In genomic region chr9:2015581-2016410, GRCh38 we compare ENCODE assay signal across 8 cellular contexts. TPM values are rescaled to one million over a fixed set of nuclear protein-coding genes. Genes with fewer than 3 reads are reported as not detected.
A peak's percentile ranks its signal among the peaks of the same experiment; 100 is the strongest.
DNase-seq lines count a peak whose midpoint lies in the region; ATAC-seq and TF ChIP-seq lines count a peak whose summit lies in the region.

No MANE protein-coding gene starts in this region.

- no peaks in the 10 kb centered on the region for H3K36me3 ChIP-seq in neutrophil
- H3K36me3 ChIP-seq in thymus (ENCODE audit: control insufficient read depth, insufficient read depth) = no peaks in the 10 kb centered on the region

- ATAC-seq in HG02943 (IDR thresholded peaks at IDR 0.05; ENCODE audit: low read depth, unreplicated experiment) = peak; percentile 4
- no peak for ATAC-seq in GM21576 (IDR thresholded peaks at IDR 0.05; ENCODE audit: unreplicated experiment)

- peak overlapping the region; percentile 97 for H3K27ac ChIP-seq in neutrophil
- peak overlapping the region; percentile 97 for H3K27ac ChIP-seq in thymus (ENCODE audit: low read depth)

- peaks cover 26 to 34% of the 10 kb centered on the region in 2 experiments for H3K4me1 ChIP-seq in neutrophil (ENCODE audit: control insufficient read depth in 1 of 2, insufficient read depth in 1 of 2, low read depth in 1 of 2, low read length in 1 of 2)
- H3K4me1 ChIP-seq in thymus (ENCODE audit: control insufficient read depth, insufficient read depth, low read length) = peaks cover 8% of the 10 kb centered on the region

- TF ChIP-seq CTCF in neutrophil (IDR thresholded peaks at IDR 0.05) = no peak

- under 1% methylated on average over 59 of the region's 59 CpGs for WGBS in thymus

- H3K4me3 ChIP-seq in neutrophil (ENCODE audit: low read depth in 1 of 2, low read length in 1 of 2) (peak overlapping the region; percentile 90 to 97), thymus (ENCODE audit: low read length) (peak overlapping the region; percentile 68)

- H3K9me3 ChIP-seq in neutrophil = no peaks in the 10 kb centered on the region
- H3K9me3 ChIP-seq in thymus (ENCODE audit: control insufficient read depth) = no peaks in the 10 kb centered on the region

- H3K27me3 ChIP-seq in neutrophil (peaks cover 25% of the 10 kb centered on the region), thymus (ENCODE audit: control insufficient read depth, insufficient read depth) (peaks cover 24% of the 10 kb centered on the region)

- peak; percentile 67 for DNase-seq in ELF-1 (ENCODE audit: low read depth, low spot score)
- DNase-seq in RPMI8226 = peak; percentile 60
- peak; percentile 56 for DNase-seq in activated naive CD4-positive, alpha-beta T cell treated with anti-CD3 and anti-CD28 coated beads, Interleukin-2, amount 50 U/mL, for 16 hours
- peak; percentile 51 for DNase-seq in glomerular visceral epithelial cell (ENCODE audit: extremely low spot score)

RNA-seq across cellular contexts. Expression of gene SMARCA2, which starts 0.6 kb away (rescaled TPM):
- polyA plus RNA-seq in thymus = 79.4 TPM
